ENCODE assay signal across 31 cellular contexts in the genomic region with DNA sequence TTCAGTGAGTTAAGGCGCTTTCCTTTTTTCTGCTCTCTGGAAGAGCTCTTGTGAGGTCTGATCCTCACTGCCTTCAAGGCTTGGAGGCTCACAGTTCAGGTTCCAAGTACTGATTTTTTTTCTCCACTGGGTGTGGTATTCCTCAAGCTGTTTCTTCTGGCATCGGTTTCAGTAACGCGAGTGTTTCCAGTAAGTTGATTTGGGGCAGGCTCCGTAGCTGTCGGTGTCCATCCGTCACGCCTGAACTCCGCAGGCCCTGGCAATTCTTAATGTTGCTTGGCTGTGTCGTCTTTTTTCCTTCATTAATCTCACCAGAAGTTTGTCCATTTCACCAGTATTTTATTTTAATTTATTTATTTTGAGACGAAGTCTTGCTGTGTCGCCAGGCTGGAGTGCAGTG. TPM values are rescaled to one million over a fixed set of nuclear protein-coding genes. Genes with fewer than 3 reads are reported as not detected.
"Had no signal": no experiment of that assay in that cellular context is flagged by ENCODE, and none has a peak within 500 bp of the region (broad histone marks: within the 10 kb centered on the region; RNA-seq: fewer than 3 reads in every experiment).

No MANE protein-coding gene starts in this region.

- H3K27ac ChIP-seq: brain microvascular endothelial cell, cardiac muscle cell, SJSA1 had no signal

- H3K36me3 Mint-ChIP-seq: activated CD8-positive, alpha-beta memory T cell treated with anti-CD3 and anti-CD28 coated beads, Interleukin-2, amount 10 ng/mL, durations not matched to agents 7 days and 5 days; activated naive CD4-positive, alpha-beta T cell treated with anti-CD3 and anti-CD28 coated beads, Interleukin-2, amount 50 U/mL, for 24 hours had no signal

- H3K27me3 Mint-ChIP-seq: activated CD8-positive, alpha-beta memory T cell treated with anti-CD3 and anti-CD28 coated beads, Interleukin-2, amount 10 ng/mL, durations not matched to agents 7 days and 5 days; activated naive CD4-positive, alpha-beta T cell treated with anti-CD3 and anti-CD28 coated beads, Interleukin-2, amount 50 U/mL, for 24 hours; activated T-cell treated with anti-CD3 and anti-CD28 coated beads, Interleukin-2, amount 50 U/mL, for 24 hours had no signal

- H3K4me3 ChIP-seq: cardiac muscle cell, SJSA1 had no signal

- DNase-seq: activated CD4-positive, alpha-beta T cell treated with anti-CD3 and anti-CD28 coated beads for 4 hours; activated CD4-positive, alpha-beta T cell treated with anti-CD3 and anti-CD28 coated beads, Interleukin-2, amount 50 U/mL, for 4 hours; activated CD8-positive, alpha-beta memory T cell treated with anti-CD3 and anti-CD28 coated beads, Interleukin-2, amount 10 ng/mL, durations not matched to agents 7 days and 5 days; activated effector memory CD4-positive, alpha-beta T cell treated with Interleukin-2 at 50 U/mL for 16 hours; activated naive CD4-positive, alpha-beta T cell; activated T-cell treated with anti-CD3 and anti-CD28 coated beads, Interleukin-2, amount 50 U/mL, for 24 hours; amygdala; brain microvascular endothelial cell; KG1; NCI-H1048; NCI-H146; NCI-H187 treated with DMSO at 0.1 percent for 48 hours; NCI-H2081 treated with DMSO at 0.1 percent for 48 hours; NCI-H2171; NCI-H226; NCI-H526; NCI-H774; SHP77; SW 1271 had no signal

- H3K9me3 Mint-ChIP-seq: activated naive CD4-positive, alpha-beta T cell treated with anti-CD3 and anti-CD28 coated beads, Interleukin-2, amount 50 U/mL, for 24 hours; activated T-cell treated with anti-CD3 and anti-CD28 coated beads, Interleukin-2, amount 50 U/mL, for 24 hours; activated T-helper 1 cell treated with anti-CD3 and anti-CD28 coated beads, Interleukin-12 subunit alpha, Interleukin-12 subunit beta, Interleukin-2, Interleukin-4 antibody, amounts not matched to agents 30 ng/mL and 10 ng/mL and 1 ng/mL, durations not matched to agents 14 hours and 24 hours and 36 hours; T-helper 2 cell treated with Interferon-gamma antibody and Interleukin-4, amounts not matched to agents 5 μg/mL and 100 μg/mL, for 36 hours had no signal

- H3K27ac Mint-ChIP-seq: activated CD8-positive, alpha-beta memory T cell treated with anti-CD3 and anti-CD28 coated beads, Interleukin-2, amount 10 ng/mL, durations not matched to agents 7 days and 5 days; activated naive CD4-positive, alpha-beta T cell treated with anti-CD3 and anti-CD28 coated beads, Interleukin-2, amount 50 U/mL, for 24 hours; activated T-cell treated with anti-CD3 and anti-CD28 coated beads, Interleukin-2, amount 50 U/mL, for 24 hours; activated T-helper 1 cell treated with anti-CD3 and anti-CD28 coated beads, Interleukin-12 subunit alpha, Interleukin-12 subunit beta, Interleukin-2, Interleukin-4 antibody, amounts not matched to agents 30 ng/mL and 10 ng/mL and 1 ng/mL, durations not matched to agents 14 hours and 24 hours and 36 hours; T-helper 2 cell treated with Interferon-gamma antibody and Interleukin-4, amounts not matched to agents 5 μg/mL and 100 μg/mL, for 36 hours had no signal

- H3K4me3 Mint-ChIP-seq: activated CD8-positive, alpha-beta memory T cell treated with anti-CD3 and anti-CD28 coated beads, Interleukin-2, amount 10 ng/mL, durations not matched to agents 7 days and 5 days; activated naive CD4-positive, alpha-beta T cell treated with anti-CD3 and anti-CD28 coated beads, Interleukin-2, amount 50 U/mL, for 24 hours; activated T-cell treated with anti-CD3 and anti-CD28 coated beads, Interleukin-2, amount 50 U/mL, for 24 hours; activated T-helper 1 cell treated with anti-CD3 and anti-CD28 coated beads, Interleukin-12 subunit alpha, Interleukin-12 subunit beta, Interleukin-2, Interleukin-4 antibody, amounts not matched to agents 30 ng/mL and 10 ng/mL and 1 ng/mL, durations not matched to agents 14 hours and 24 hours and 36 hours; T-helper 2 cell treated with Interferon-gamma antibody and Interleukin-4, amounts not matched to agents 5 μg/mL and 100 μg/mL, for 36 hours had no signal

- H3K4me1 Mint-ChIP-seq: activated CD8-positive, alpha-beta memory T cell treated with anti-CD3 and anti-CD28 coated beads, Interleukin-2, amount 10 ng/mL, durations not matched to agents 7 days and 5 days; activated naive CD4-positive, alpha-beta T cell treated with anti-CD3 and anti-CD28 coated beads, Interleukin-2, amount 50 U/mL, for 24 hours had no signal

RNA-seq across cellular contexts. Expression of a gene that starts 30.6 kb away (rescaled TPM):
- total RNA-seq: activated CD8-positive, alpha-beta memory T cell treated with anti-CD3 and anti-CD28 coated beads, Interleukin-2, amount 10 ng/mL, durations not matched to agents 7 days and 5 days; activated T-helper 1 cell treated with anti-CD3 and anti-CD28 coated beads, Interleukin-12 subunit alpha, Interleukin-12 subunit beta, Interleukin-2, Interleukin-4 antibody, amounts not matched to agents 30 ng/mL and 10 ng/mL and 1 ng/mL, durations not matched to agents 14 hours and 24 hours and 36 hours; astrocyte; cardiac muscle cell; LHCN-M2; M059J; NCI-H460; OCI-LY7; RPMI7951; SJSA1; T-helper 1 cell treated with Interleukin-12 subunit alpha and Interleukin-12 subunit beta and Interleukin-4 antibody, amounts not matched to agents 30 ng/mL and 1 ng/mL, for 36 hours had no signal

RNA-seq across cellular contexts. Expression of a gene that starts 38.8 kb away (rescaled TPM):
- total RNA-seq: activated CD8-positive, alpha-beta memory T cell treated with anti-CD3 and anti-CD28 coated beads, Interleukin-2, amount 10 ng/mL, durations not matched to agents 7 days and 5 days; activated T-helper 1 cell treated with anti-CD3 and anti-CD28 coated beads, Interleukin-12 subunit alpha, Interleukin-12 subunit beta, Interleukin-2, Interleukin-4 antibody, amounts not matched to agents 30 ng/mL and 10 ng/mL and 1 ng/mL, durations not matched to agents 14 hours and 24 hours and 36 hours; astrocyte; cardiac muscle cell; LHCN-M2; M059J; NCI-H460; OCI-LY7; RPMI7951; SJSA1; T-helper 1 cell treated with Interleukin-12 subunit alpha and Interleukin-12 subunit beta and Interleukin-4 antibody, amounts not matched to agents 30 ng/mL and 1 ng/mL, for 36 hours had no signal
